Comparison of ENCODE assay signal across 28 cellular contexts in the genomic region with DNA sequence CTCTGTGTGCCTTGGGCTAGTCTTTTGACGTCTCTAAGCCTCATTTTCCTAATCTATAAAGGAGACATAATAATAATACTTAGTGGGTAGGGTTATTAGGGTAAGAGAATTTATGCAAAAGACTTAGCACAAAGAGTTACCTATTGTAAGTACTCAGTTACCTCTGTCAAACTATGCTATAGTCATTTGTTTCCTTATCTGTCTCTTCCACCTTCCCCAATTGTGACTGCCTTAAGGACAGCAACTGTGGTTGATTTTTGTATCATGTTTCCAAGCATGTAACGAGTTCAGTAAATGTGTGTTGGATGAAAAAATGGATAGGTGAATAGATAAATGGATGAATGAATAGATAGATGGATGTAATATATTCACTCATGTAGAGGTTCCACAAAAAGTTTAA.
"Had no signal": no experiment of that assay in that cellular context is flagged by ENCODE, and none has a peak within 500 bp of the region (broad histone marks: within the 10 kb centered on the region; RNA-seq: fewer than 3 reads in every experiment).

No MANE protein-coding gene starts in this region.

- H3K36me3 ChIP-seq: colonic mucosa had no signal

- DNase-seq: colonic mucosa; cortex of kidney; dermis blood vessel endothelial cell; dorsolateral prefrontal cortex; effector CD4-positive, alpha-beta T cell; effector CD8-positive, alpha-beta T cell; effector memory CD4-positive, alpha-beta T cell; effector memory CD8-positive, alpha-beta T cell; endodermal cell; erythroblast; esophagus squamous epithelium; foreskin fibroblast; foreskin keratinocyte; foreskin melanocyte; gastrocnemius medialis; glutamatergic neuron; head of caudate nucleus; heart left ventricle; heart right ventricle had no signal

- FAIRE-seq: colon, endometrium, endothelial cell of umbilical vein, frontal cortex had no signal

- H3K27me3 ChIP-seq: colonic mucosa, dorsolateral prefrontal cortex, esophagus muscularis mucosa, esophagus squamous epithelium, foreskin keratinocyte, gastrocnemius medialis, gastroesophageal sphincter, heart left ventricle, heart right ventricle had no signal

- H3K9me3 ChIP-seq: colonic mucosa, esophagus muscularis mucosa, esophagus squamous epithelium, gastrocnemius medialis, gastroesophageal sphincter, heart left ventricle, heart right ventricle had no signal

- ATAC-seq: effector memory CD8-positive, alpha-beta T cell; esophagus mucosa; foreskin keratinocyte; gastrocnemius medialis; gastroesophageal sphincter; heart left ventricle; heart right ventricle had no signal

- H3K4me3 ChIP-seq: colonic mucosa, coronary artery, dorsolateral prefrontal cortex, esophagus muscularis mucosa, esophagus squamous epithelium, gastrocnemius medialis, gastroesophageal sphincter, heart left ventricle, heart right ventricle had no signal

- H3K4me1 ChIP-seq: colonic mucosa, esophagus muscularis mucosa, esophagus squamous epithelium, foreskin keratinocyte, gastrocnemius medialis, gastroesophageal sphincter, heart left ventricle, heart right ventricle had no signal

- H3K27ac ChIP-seq: colonic mucosa, coronary artery, dorsolateral prefrontal cortex, epithelial cell of prostate, esophagus muscularis mucosa, esophagus squamous epithelium, foreskin keratinocyte, gastrocnemius medialis, gastroesophageal sphincter, heart left ventricle, heart right ventricle had no signal
